Comparison of ENCODE assay signal across 8 cellular contexts in genomic region chr12:132955933-132956725, GRCh38. TPM values are rescaled to one million over a fixed set of nuclear protein-coding genes. Genes with fewer than 3 reads are reported as not detected.
DNase-seq lines count a peak whose midpoint lies in the region; ATAC-seq and FAIRE-seq lines count a peak whose summit lies in the region.

Gene ZNF605 (minus strand): TSS chr12:132956306. CDS start chr12:132945635, 10,671 bp downstream.

- H2BK5ac ChIP-seq in mesenchymal stem cell (ENCODE audit: low read depth, low read length, poor library complexity, severe bottlenecking): peak within 1 kb of the TSS; percentile 81

- peak; percentile 69 for FAIRE-seq in GM19239 (lab: Jason Lieb, UNC)

- peak within 1 kb of the TSS in 1 of 2 experiments; percentile 10 for H3K23ac ChIP-seq in mesenchymal stem cell (ENCODE audit: low read length in 2 of 2)

- H3K4ac ChIP-seq in mesenchymal stem cell (ENCODE audit: low read depth in 1 of 2, low read length in 2 of 2): peak within 1 kb of the TSS; percentile 83 to 96

- peaks cover 23% of the 10 kb centered on the region for H3K79me1 ChIP-seq in mesenchymal stem cell (replicated peaks; ENCODE audit: low read length, poor library complexity, severe bottlenecking)

- H3K9me3 ChIP-seq in BLaER1: peaks cover 59% of the 10 kb centered on the region
- H3K9me3 ChIP-seq in mesenchymal stem cell (ENCODE audit: control insufficient read depth, low read length): peaks cover 31% of the 10 kb centered on the region

- H3K9ac ChIP-seq in BLaER1: peak within 1 kb of the TSS; percentile 90
- peak within 1 kb of the TSS; percentile 96 for H3K9ac ChIP-seq in mesenchymal stem cell (ENCODE audit: low read length)

- H2BK120ac ChIP-seq in mesenchymal stem cell (ENCODE audit: low read depth, low read length): peak within 1 kb of the TSS; percentile 80

- H4K91ac ChIP-seq in mesenchymal stem cell (ENCODE audit: low read length): peak within 1 kb of the TSS; percentile 83

- H3K36me3 Mint-ChIP-seq in effector memory CD8-positive, alpha-beta T cell (ENCODE audit: insufficient read depth): peaks cover 11% of the 10 kb centered on the region

- peak within 1 kb of the TSS; percentile 94 for H3K27ac ChIP-seq in BLaER1
- H3K27ac ChIP-seq in mesenchymal stem cell (ENCODE audit: low read length, poor library complexity, severe bottlenecking): peak within 1 kb of the TSS; percentile 78

- H4K8ac ChIP-seq in mesenchymal stem cell (ENCODE audit: low read length): peak within 1 kb of the TSS; percentile 99

- H3K27me3 ChIP-seq in BLaER1 (no peaks in the 10 kb centered on the region), mesenchymal stem cell (ENCODE audit: control insufficient read depth in 1 of 2, insufficient read depth in 1 of 2, low read length in 2 of 2) (no peaks in the 10 kb centered on the region)

- H3K27me3 Mint-ChIP-seq in effector memory CD8-positive, alpha-beta T cell: no peaks in the 10 kb centered on the region

- H2AFZ ChIP-seq in mesenchymal stem cell (ENCODE audit: low read depth, low read length): peak within 1 kb of the TSS; percentile 75

- peak within 1 kb of the TSS; percentile 31 for H2AK5ac ChIP-seq in mesenchymal stem cell (ENCODE audit: low read length, severe bottlenecking)

- H2BK15ac ChIP-seq in mesenchymal stem cell (ENCODE audit: low read depth, poor library complexity, severe bottlenecking): peak within 1 kb of the TSS; percentile 89

- peak within 1 kb of the TSS; percentile 83 to 90 for H3K14ac ChIP-seq in mesenchymal stem cell (ENCODE audit: low read length in 2 of 2)

- H3K4me1 Mint-ChIP-seq in effector memory CD8-positive, alpha-beta T cell (ENCODE audit: low read depth in 2 of 2): peaks cover 20 to 27% of the 10 kb centered on the region in 2 donors

- 9% methylated on average over 52 of the region's 69 CpGs for WGBS in mesenchymal stem cell

- H3K4me3 ChIP-seq in BLaER1 (peak within 1 kb of the TSS; percentile 79), mesenchymal stem cell (ENCODE audit: insufficient read depth in 1 of 2, low read depth in 1 of 2, low read length in 2 of 2) (peak within 1 kb of the TSS; percentile 89 to 97)

- peak within 1 kb of the TSS; percentile 45 to 56 for H2BK12ac ChIP-seq in mesenchymal stem cell (ENCODE audit: low read length in 2 of 2)

- H3K27ac Mint-ChIP-seq in effector memory CD8-positive, alpha-beta T cell: peak within 1 kb of the TSS; percentile 96

- H3K9me3 Mint-ChIP-seq in effector memory CD8-positive, alpha-beta T cell: peaks cover 0 to 1% of the 10 kb centered on the region in 2 donors

- H3K36me3 ChIP-seq in BLaER1 (peaks cover 19% of the 10 kb centered on the region), mesenchymal stem cell (ENCODE audit: control insufficient read depth in 1 of 2, insufficient read depth in 2 of 2, low read depth in 1 of 2, low read length in 2 of 2) (peaks cover 15 to 21% of the 10 kb centered on the region in 2 experiments)

- DNase-seq in GM19239 (ENCODE audit: insufficient read length, low spot score): peak; percentile 94
- peak; percentile 94 for DNase-seq in NCI-H748 (lab: John Stamatoyannopoulos, UW; ENCODE audit: unreplicated experiment)
- peak; percentile 51 to 69 (median 68) for DNase-seq in activated CD8-positive, alpha-beta memory T cell treated with anti-CD3 and anti-CD28 coated beads for 48 hours (ENCODE audit: low read depth in 2 of 3, low spot score in 2 of 3)
- DNase-seq in effector memory CD8-positive, alpha-beta T cell: peak; percentile 81 to 84 (median 84)
- peak; percentile 90 for DNase-seq in mesenchymal stem cell
- peak; percentile 76 for DNase-seq in stimulated activated CD8-positive, alpha-beta memory T cell treated with anti-CD3 and anti-CD28 coated beads, Interleukin-12 subunit alpha, Interleukin-12 subunit beta, amount 100 ng/mL, for 1 hour (ENCODE audit: low read depth)

- peak within 1 kb of the TSS; percentile 96 to 98 for H3K18ac ChIP-seq in mesenchymal stem cell (ENCODE audit: low read depth in 1 of 2, low read length in 2 of 2)

- peak within 1 kb of the TSS; percentile 91 to 95 for H3K4me3 Mint-ChIP-seq in effector memory CD8-positive, alpha-beta T cell

- H3K4me2 ChIP-seq in BLaER1 (peak within 1 kb of the TSS; percentile 88), mesenchymal stem cell (ENCODE audit: low read length, poor library complexity, severe bottlenecking) (peak within 1 kb of the TSS; percentile 80)

- no peaks in the 10 kb centered on the region for H4K20me1 ChIP-seq in BLaER1

- peak; percentile 94 for ATAC-seq in HG03442 (IDR thresholded peaks at IDR 0.05; ENCODE audit: unreplicated experiment)
- ATAC-seq in effector memory CD8-positive, alpha-beta T cell (replicated peaks): peak; percentile 95

- H3K4me1 ChIP-seq in BLaER1 (peaks cover 19% of the 10 kb centered on the region), mesenchymal stem cell (ENCODE audit: control insufficient read depth, insufficient read depth, low read depth, low read length) (peaks cover 4% of the 10 kb centered on the region)

RNA-seq across cellular contexts. Expression of gene ZNF605, which starts in this region (rescaled TPM):
- 5.0 TPM for polyA plus RNA-seq in mesenchymal stem cell (2013, experiment 1 of 2)
- polyA plus RNA-seq in mesenchymal stem cell (2013, experiment 2 of 2): 6.1 TPM

Comparison
In these comparisons a context has a peak if more than half of its experiments do, and no peak if none do; other contexts are left out.
1. Peak in every context shown above with its lines: DNase-seq, ATAC-seq, H3K4me3 ChIP-seq and H3K27ac ChIP-seq.